In the genomic region with DNA sequence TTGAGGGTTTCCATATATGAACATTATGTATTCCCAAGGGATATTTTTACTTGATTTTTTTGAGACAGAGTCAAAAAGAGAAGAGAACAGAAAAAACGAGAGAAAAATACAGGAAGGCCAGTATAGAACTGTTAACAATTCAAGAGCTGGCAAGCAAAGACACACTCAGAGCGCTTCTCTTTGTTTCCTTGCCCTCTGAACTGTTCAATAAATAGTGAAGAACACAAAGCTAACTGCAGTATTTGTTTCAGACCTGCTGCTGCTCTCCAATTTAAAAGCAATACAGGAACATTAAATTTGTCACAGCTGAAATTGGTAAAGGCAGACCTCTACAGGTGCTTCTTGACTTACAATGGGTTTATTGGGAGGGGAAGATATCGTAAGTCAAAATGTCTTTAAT, we compare ENCODE assay signal across 20 cellular contexts. TPM values are rescaled to one million over a fixed set of nuclear protein-coding genes. Genes with fewer than 3 reads are reported as not detected.
DNase-seq lines count a peak whose midpoint lies in the region; ATAC-seq and TF ChIP-seq lines count a peak whose summit lies in the region.
"Had no signal": no experiment of that assay in that cellular context is flagged by ENCODE, and none has a peak within 500 bp of the region (broad histone marks: within the 10 kb centered on the region; RNA-seq: fewer than 3 reads in every experiment).

No MANE protein-coding gene starts in this region.

- H3K9me3 ChIP-seq in right lobe of liver (no peaks in the 10 kb centered on the region), adrenal gland (replicated peaks in 1 of 3) (no peaks in the 10 kb centered on the region)

- H3K27ac Mint-ChIP-seq in activated naive CD4-positive, alpha-beta T cell treated with anti-CD3 and anti-CD28 coated beads, Interleukin-2, amount 50 U/mL, for 24 hours, result peak overlapping the region; percentile 10
- H3K27ac Mint-ChIP-seq: IgD-negative memory B cell had no signal

- peaks cover 0 to 34% (median 6%) of the 10 kb centered on the region in 4 donors for H3K4me1 ChIP-seq in right lobe of liver
- H3K4me1 ChIP-seq in adrenal gland (replicated peaks in 1 of 2), result no peaks in the 10 kb centered on the region

- peaks cover 2% of the 10 kb centered on the region for H3K36me3 Mint-ChIP-seq in activated naive CD4-positive, alpha-beta T cell treated with anti-CD3 and anti-CD28 coated beads, Interleukin-2, amount 50 U/mL, for 24 hours

- H3K27me3 Mint-ChIP-seq in activated naive CD4-positive, alpha-beta T cell treated with anti-CD3 and anti-CD28 coated beads, Interleukin-2, amount 50 U/mL, for 24 hours, result no peaks in the 10 kb centered on the region
- H3K27me3 Mint-ChIP-seq: CD4-positive, alpha-beta T cell; IgD-negative memory B cell had no signal

- H3K27ac ChIP-seq in angular gyrus (ENCODE audit: low read depth, low read length), result peak overlapping the region; percentile 42
- peak overlapping the region in 2 of 3 donors; percentile 28 to 42 for H3K27ac ChIP-seq in right lobe of liver
- H3K27ac ChIP-seq in temporal lobe (ENCODE audit: low read depth, low read length), result peak overlapping the region; percentile 92
- H3K27ac ChIP-seq in adrenal gland, result peak overlapping the region in 1 of 5 donors; percentile 20

- no peaks in the 10 kb centered on the region for H3K9me3 Mint-ChIP-seq in activated naive CD4-positive, alpha-beta T cell treated with anti-CD3 and anti-CD28 coated beads, Interleukin-2, amount 50 U/mL, for 24 hours
- H3K9me3 Mint-ChIP-seq: CD4-positive, alpha-beta T cell; IgD-negative memory B cell had no signal

- peaks cover 3% of the 10 kb centered on the region for H3K4me1 Mint-ChIP-seq in activated naive CD4-positive, alpha-beta T cell treated with anti-CD3 and anti-CD28 coated beads, Interleukin-2, amount 50 U/mL, for 24 hours

- TF ChIP-seq CTCF in right lobe of liver (IDR thresholded peaks at IDR 0.05), result no peak
- no peak for TF ChIP-seq CTCF in adrenal gland (IDR thresholded peaks at IDR 0.05)

- H3K36me3 ChIP-seq in right lobe of liver, result peaks cover 0 to 27% (median 0%) of the 10 kb centered on the region in 4 donors
- H3K36me3 ChIP-seq in adrenal gland (replicated peaks in 1 of 2), result peaks cover 0 to 25% of the 10 kb centered on the region in 2 donors

- 34% methylated on average over 3 of the region's 3 CpGs for WGBS in right lobe of liver (ENCODE audit: insufficient coverage, low coverage, low lambda C conversion rate, missing lambda C conversion rate)
- 88 to 91% (median 90%) methylated on average over 3 of the region's 3 CpGs for WGBS in adrenal gland, 4 donors

- H3K4me3 ChIP-seq in right lobe of liver (no peak overlapping the region), adrenal gland (no peak overlapping the region)

- no peak for DNase-seq in activated naive CD4-positive, alpha-beta T cell (lab: John Stamatoyannopoulos, UW)
- DNase-seq in right lobe of liver (no peak), adrenal gland (no peak), HK-2 (ENCODE audit: unreplicated experiment) (no peak)
- DNase-seq: CD4-positive, alpha-beta T cell; EL; NCI-H1105; NCI-H187; NCI-H446; NCI-H69; OCI-M1; SHP77 treated with DMSO at 0.1 percent for 48 hours had no signal

- TF ChIP-seq POLR2A in right lobe of liver (IDR thresholded peaks at IDR 0.05) (no peak), adrenal gland (IDR thresholded peaks at IDR 0.05) (no peak)

- H3K4me3 Mint-ChIP-seq in activated naive CD4-positive, alpha-beta T cell treated with anti-CD3 and anti-CD28 coated beads, Interleukin-2, amount 50 U/mL, for 24 hours, result no peak overlapping the region
- H3K4me3 Mint-ChIP-seq: CD4-positive, alpha-beta T cell; IgD-negative memory B cell had no signal

- intact Hi-C loops in right lobe of liver (cut with DNase I), result no loop called here
- intact Hi-C loops in adrenal gland (cut with DNase I), result no loop called here

- ATAC-seq in right lobe of liver (peak; percentile 87 to 92 (median 89)), HG02840 (IDR thresholded peaks at IDR 0.05; ENCODE audit: low FRiP score, unreplicated experiment) (no peak)

- H3K27me3 ChIP-seq in right lobe of liver (no peaks in the 10 kb centered on the region), adrenal gland (no peaks in the 10 kb centered on the region)

RNA-seq across cellular contexts. Expression of a gene that starts 14.0 kb away (rescaled TPM):
- 1 to 10 TPM; 4.5 to 7.1 (median 6.2) TPM for total RNA-seq in right lobe of liver
- total RNA-seq in temporal lobe, result 9.8 TPM
- 10 to 100 TPM in 3 of 8 donors, 1 to 10 TPM in 5; 3.0 to 16.2 (median 6.8) TPM for total RNA-seq in adrenal gland
- polyA plus RNA-seq in adrenal gland, result 10 to 100 TPM in 2 of 3 donors, 1 to 10 TPM in 1; 6.4 to 56.4 (median 26.7) TPM

RNA-seq across cellular contexts. Expression of a gene that starts 44.5 kb away (rescaled TPM):
- total RNA-seq in right lobe of liver (under 1 TPM in 1 of 6 experiments, not detected in 5; 0.06 TPM), temporal lobe (0.74 TPM), adrenal gland (under 1 TPM in 4 of 8 donors, not detected in 4; under 0.01 to 0.17 (median 0.12) TPM)
- under 1 TPM in 2 of 3 donors, not detected in 1; 0.10 to 0.16 TPM for polyA plus RNA-seq in adrenal gland
- total RNA-seq: A673, HT1080, RPMI7951 had no signal
